Comparison of ENCODE assay signal across 1 cellular context in the genomic region with DNA sequence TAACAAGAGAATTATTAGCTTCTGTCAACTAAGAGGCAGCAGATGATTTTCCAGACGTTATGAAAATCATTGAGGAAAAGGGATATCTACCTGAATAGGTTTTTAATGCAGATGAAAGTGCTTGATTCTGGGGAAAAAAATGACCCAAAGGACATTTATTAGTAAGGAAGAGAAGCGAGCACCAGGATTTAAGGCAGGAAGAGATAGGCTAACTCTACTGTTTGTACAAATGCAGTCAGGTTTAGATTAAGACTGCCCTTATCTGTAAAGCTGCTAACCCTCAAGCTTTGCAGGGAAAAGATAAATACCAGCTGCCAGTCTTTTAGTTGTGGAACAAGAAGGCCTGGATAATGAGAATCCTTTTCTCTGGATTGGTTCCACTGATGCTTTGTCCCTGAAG.
TF ChIP-seq lines count a peak whose summit lies in the region.

No MANE protein-coding gene starts in this region.

TF ChIP-seq in HepG2, 621 proteins besides CTCF, POLR2A, EP300 and RAD21 (continued from another document):
- TF ChIP-seq ZNF34 (CRISPR knock-in tag; IDR thresholded peaks at IDR 0.05; ENCODE audit: borderline replicate concordance) = no peak
- TF ChIP-seq SMC3 (IDR thresholded peaks at IDR 0.05; ENCODE audit: low read length) = no peak
- TF ChIP-seq KLF9 (CRISPR knock-in tag; IDR thresholded peaks at IDR 0.05; ENCODE audit: low read depth) = no peak
- no peak for TF ChIP-seq ARNT2 (CRISPR knock-in tag; IDR thresholded peaks at IDR 0.05; ENCODE audit: low read depth)
- no peak for TF ChIP-seq MAFK (conservative IDR thresholded peaks at IDR 0.05 in 1 of 2, IDR thresholded peaks at IDR 0.05 in 1 of 2; ENCODE audit: low read length in 2 of 2)
- TF ChIP-seq CEBPB (IDR thresholded peaks at IDR 0.05; ENCODE audit: borderline replicate concordance, low read depth, low read length) = no peak
- TF ChIP-seq, protein P1, sequence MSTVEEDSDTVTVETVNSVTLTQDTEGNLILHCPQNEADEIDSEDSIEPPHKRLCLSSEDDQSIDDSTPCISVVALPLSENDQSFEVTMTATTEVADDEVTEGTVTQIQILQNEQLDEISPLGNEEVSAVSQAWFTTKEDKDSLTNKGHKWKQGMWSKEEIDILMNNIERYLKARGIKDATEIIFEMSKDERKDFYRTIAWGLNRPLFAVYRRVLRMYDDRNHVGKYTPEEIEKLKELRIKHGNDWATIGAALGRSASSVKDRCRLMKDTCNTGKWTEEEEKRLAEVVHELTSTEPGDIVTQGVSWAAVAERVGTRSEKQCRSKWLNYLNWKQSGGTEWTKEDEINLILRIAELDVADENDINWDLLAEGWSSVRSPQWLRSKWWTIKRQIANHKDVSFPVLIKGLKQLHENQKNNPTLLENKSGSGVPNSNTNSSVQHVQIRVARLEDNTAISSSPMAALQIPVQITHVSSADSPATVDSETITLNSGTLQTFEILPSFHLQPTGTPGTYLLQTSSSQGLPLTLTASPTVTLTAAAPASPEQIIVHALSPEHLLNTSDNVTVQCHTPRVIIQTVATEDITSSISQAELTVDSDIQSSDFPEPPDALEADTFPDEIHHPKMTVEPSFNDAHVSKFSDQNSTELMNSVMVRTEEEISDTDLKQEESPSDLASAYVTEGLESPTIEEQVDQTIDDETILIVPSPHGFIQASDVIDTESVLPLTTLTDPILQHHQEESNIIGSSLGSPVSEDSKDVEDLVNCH (CRISPR knock-in tag; IDR thresholded peaks at IDR 0.05) = no peak
- TF ChIP-seq TBL1XR1 (IDR thresholded peaks at IDR 0.05; ENCODE audit: borderline replicate concordance, low read length, partially characterized antibody) = no peak
- TF ChIP-seq ZSCAN31 (CRISPR knock-in tag; IDR thresholded peaks at IDR 0.05; ENCODE audit: low read depth) = no peak
- TF ChIP-seq PHF21A (CRISPR knock-in tag; IDR thresholded peaks at IDR 0.05) = no peak
- TF ChIP-seq, protein P2, sequence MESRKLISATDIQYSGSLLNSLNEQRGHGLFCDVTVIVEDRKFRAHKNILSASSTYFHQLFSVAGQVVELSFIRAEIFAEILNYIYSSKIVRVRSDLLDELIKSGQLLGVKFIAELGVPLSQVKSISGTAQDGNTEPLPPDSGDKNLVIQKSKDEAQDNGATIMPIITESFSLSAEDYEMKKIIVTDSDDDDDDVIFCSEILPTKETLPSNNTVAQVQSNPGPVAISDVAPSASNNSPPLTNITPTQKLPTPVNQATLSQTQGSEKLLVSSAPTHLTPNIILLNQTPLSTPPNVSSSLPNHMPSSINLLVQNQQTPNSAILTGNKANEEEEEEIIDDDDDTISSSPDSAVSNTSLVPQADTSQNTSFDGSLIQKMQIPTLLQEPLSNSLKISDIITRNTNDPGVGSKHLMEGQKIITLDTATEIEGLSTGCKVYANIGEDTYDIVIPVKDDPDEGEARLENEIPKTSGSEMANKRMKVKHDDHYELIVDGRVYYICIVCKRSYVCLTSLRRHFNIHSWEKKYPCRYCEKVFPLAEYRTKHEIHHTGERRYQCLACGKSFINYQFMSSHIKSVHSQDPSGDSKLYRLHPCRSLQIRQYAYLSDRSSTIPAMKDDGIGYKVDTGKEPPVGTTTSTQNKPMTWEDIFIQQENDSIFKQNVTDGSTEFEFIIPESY (CRISPR knock-in tag; IDR thresholded peaks at IDR 0.05) = no peak
- TF ChIP-seq LCORL (IDR thresholded peaks at IDR 0.05) = no peak
- no peak for TF ChIP-seq LCORL (CRISPR knock-in tag; IDR thresholded peaks at IDR 0.05)
- no peak for TF ChIP-seq XRCC5 (optimal IDR thresholded peaks at IDR 0.05; ENCODE audit: low read length)
- TF ChIP-seq MED8 (CRISPR knock-in tag; IDR thresholded peaks at IDR 0.05; ENCODE audit: insufficient replicate concordance) = no peak
- TF ChIP-seq ZNF180 (CRISPR knock-in tag; IDR thresholded peaks at IDR 0.05; ENCODE audit: borderline replicate concordance, low read depth) = no peak
- TF ChIP-seq ATM (IDR thresholded peaks at IDR 0.05; ENCODE audit: borderline replicate concordance) = no peak
